In genomic region chr2:25885933-25886332, GRCh38 we compare ENCODE assay signal across 13 cellular contexts. TPM values are rescaled to one million over a fixed set of nuclear protein-coding genes. Genes with fewer than 3 reads are reported as not detected.
DNase-seq lines count a peak whose midpoint lies in the region; ATAC-seq and FAIRE-seq lines count a peak whose summit lies in the region.
"Had no signal": no experiment of that assay in that cellular context is flagged by ENCODE, and none has a peak within 500 bp of the region (broad histone marks: within the 10 kb centered on the region; RNA-seq: fewer than 3 reads in every experiment).

No MANE protein-coding gene starts in this region.

- peak overlapping the region; percentile 34 for H3K27ac ChIP-seq in epithelial cell of prostate
- H3K27ac ChIP-seq: suprapubic skin had no signal

- H3K9ac ChIP-seq in skeletal muscle satellite cell (ENCODE audit: low read depth, low read length): no peak overlapping the region

- H3K4me2 ChIP-seq in skeletal muscle satellite cell (ENCODE audit: low read length): peak overlapping the region; percentile 17

- peak; percentile 80 for FAIRE-seq in RCC 7860 (lab: Jason Lieb, UNC)
- FAIRE-seq: D721Med had no signal

- no peaks in the 10 kb centered on the region for H3K9me3 ChIP-seq in skeletal muscle satellite cell (replicated peaks; ENCODE audit: low read length)
- H3K9me3 ChIP-seq: suprapubic skin had no signal

- H3K4me3 ChIP-seq in skeletal muscle satellite cell (ENCODE audit: low read length): no peak overlapping the region
- H3K4me3 ChIP-seq: suprapubic skin had no signal

- DNase-seq in H4 (ENCODE audit: low spot score) (peak; percentile 13), RCC 7860 (ENCODE audit: low spot score) (peak; percentile 92), epithelial cell of prostate (ENCODE audit: low read depth, low spot score) (peak; percentile 80), cerebellar nuclear complex (lab: John Stamatoyannopoulos, UW) (no peak)
- DNase-seq: activated CD4-positive, alpha-beta T cell treated with anti-CD3 and anti-CD28 coated beads for 4 hours; erythroblast; NCI-H1417; NCI-H82 had no signal

- H3K4me1 ChIP-seq in skeletal muscle satellite cell (ENCODE audit: control insufficient read depth, insufficient read depth, low read length): peaks cover 10% of the 10 kb centered on the region
- H3K4me1 ChIP-seq: suprapubic skin had no signal

- H3K27me3 ChIP-seq in skeletal muscle satellite cell (ENCODE audit: control insufficient read depth, insufficient read depth, low read length): no peaks in the 10 kb centered on the region

- ATAC-seq in HG03442 (IDR thresholded peaks at IDR 0.05; ENCODE audit: unreplicated experiment): no peak
- no peak for ATAC-seq in HG02610 (IDR thresholded peaks at IDR 0.05; ENCODE audit: unreplicated experiment)

- no peaks in the 10 kb centered on the region for H3K36me3 ChIP-seq in skeletal muscle satellite cell (ENCODE audit: insufficient read depth, low read length)
- H3K36me3 ChIP-seq: suprapubic skin had no signal

RNA-seq across cellular contexts. Expression of gene ASXL2, which starts 7.6 kb away (rescaled TPM):
- total RNA-seq in H4 (2014; rRNA removed; shearing (Covaris generic)): 4.4 TPM in 2 replicates
- total RNA-seq in skeletal muscle satellite cell (2012; rRNA removed): 9.4 and 11.6 TPM in 2 replicates

Comparison
In these comparisons a context has a peak if more than half of its experiments do, and no peak if none do; other contexts are left out.
1. DNase-seq: peak in H4 (single experiment), RCC 7860 (single experiment) and epithelial cell of prostate (single experiment); none in cerebellar nuclear complex (0 of 2).